Comparison of ENCODE assay signal across 1 cellular context in genomic region chr20:57108742-57109141, GRCh38.
TF ChIP-seq lines count a peak whose summit lies in the region.

No MANE protein-coding gene starts in this region.

TF ChIP-seq in HepG2, 621 proteins besides CTCF, POLR2A, EP300 and RAD21 (continued from another document):
- no peak for TF ChIP-seq ZNF460 (CRISPR knock-in tag; IDR thresholded peaks at IDR 0.05; ENCODE audit: borderline replicate concordance)
- TF ChIP-seq, protein P1, sequence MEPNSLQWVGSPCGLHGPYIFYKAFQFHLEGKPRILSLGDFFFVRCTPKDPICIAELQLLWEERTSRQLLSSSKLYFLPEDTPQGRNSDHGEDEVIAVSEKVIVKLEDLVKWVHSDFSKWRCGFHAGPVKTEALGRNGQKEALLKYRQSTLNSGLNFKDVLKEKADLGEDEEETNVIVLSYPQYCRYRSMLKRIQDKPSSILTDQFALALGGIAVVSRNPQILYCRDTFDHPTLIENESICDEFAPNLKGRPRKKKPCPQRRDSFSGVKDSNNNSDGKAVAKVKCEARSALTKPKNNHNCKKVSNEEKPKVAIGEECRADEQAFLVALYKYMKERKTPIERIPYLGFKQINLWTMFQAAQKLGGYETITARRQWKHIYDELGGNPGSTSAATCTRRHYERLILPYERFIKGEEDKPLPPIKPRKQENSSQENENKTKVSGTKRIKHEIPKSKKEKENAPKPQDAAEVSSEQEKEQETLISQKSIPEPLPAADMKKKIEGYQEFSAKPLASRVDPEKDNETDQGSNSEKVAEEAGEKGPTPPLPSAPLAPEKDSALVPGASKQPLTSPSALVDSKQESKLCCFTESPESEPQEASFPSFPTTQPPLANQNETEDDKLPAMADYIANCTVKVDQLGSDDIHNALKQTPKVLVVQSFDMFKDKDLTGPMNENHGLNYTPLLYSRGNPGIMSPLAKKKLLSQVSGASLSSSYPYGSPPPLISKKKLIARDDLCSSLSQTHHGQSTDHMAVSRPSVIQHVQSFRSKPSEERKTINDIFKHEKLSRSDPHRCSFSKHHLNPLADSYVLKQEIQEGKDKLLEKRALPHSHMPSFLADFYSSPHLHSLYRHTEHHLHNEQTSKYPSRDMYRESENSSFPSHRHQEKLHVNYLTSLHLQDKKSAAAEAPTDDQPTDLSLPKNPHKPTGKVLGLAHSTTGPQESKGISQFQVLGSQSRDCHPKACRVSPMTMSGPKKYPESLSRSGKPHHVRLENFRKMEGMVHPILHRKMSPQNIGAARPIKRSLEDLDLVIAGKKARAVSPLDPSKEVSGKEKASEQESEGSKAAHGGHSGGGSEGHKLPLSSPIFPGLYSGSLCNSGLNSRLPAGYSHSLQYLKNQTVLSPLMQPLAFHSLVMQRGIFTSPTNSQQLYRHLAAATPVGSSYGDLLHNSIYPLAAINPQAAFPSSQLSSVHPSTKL (CRISPR knock-in tag; IDR thresholded peaks at IDR 0.05): no peak
